1 cellular context compared by ENCODE assay signal in genomic region chr19:37654118-37654517, GRCh38.
TF ChIP-seq lines count a peak whose summit lies in the region.

No MANE protein-coding gene starts in this region.

TF ChIP-seq in HEK293, 187 proteins besides CTCF, POLR2A, EP300 and RAD21 (continued from another document):
- TF ChIP-seq PRDM10 (tag by site-specific recombination; IDR thresholded peaks at IDR 0.05) (peak; percentile 65), MZF1 (tag by site-specific recombination; IDR thresholded peaks at IDR 0.05; ENCODE audit: borderline replicate concordance) (no peak)
